ENCODE assay signal across 8 cellular contexts in the genomic region with DNA sequence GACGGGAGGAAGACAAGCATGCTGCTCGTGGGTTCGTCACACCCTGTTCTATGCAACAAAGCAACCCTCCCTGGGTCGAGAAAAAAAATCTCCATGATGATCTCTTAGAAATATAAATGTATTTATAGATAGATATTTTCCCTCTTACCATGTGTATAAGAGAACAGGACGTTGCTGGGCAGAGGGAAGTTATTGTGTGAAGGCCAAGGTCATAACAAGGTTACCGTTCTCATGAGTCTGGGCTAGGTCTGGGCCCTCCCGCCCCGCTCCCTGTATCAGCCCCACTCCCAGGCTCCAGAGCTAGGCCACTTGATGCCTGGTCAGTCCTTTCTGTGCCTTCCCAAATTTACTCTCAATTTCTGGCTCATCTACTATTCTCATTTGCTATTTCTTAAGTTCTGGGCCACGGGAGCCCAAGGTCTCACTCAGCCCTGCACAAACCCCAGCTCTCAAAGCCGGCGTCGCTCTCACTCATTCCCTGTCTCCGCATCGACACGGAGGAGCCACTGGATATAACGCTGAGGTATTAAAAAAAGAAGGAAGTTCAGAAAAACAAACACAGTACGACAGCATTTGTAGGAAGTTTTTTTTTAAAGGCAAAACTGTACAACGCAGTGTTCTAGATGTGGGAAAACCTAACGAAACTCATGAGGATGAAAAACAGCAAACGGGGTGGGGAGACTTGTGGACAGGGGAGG.
DNase-seq lines count a peak whose midpoint lies in the region; ATAC-seq and TF ChIP-seq lines count a peak whose summit lies in the region.

No MANE protein-coding gene starts in this region.

- peak; percentile 35 to 37 for ATAC-seq in CD4-positive, CD25-positive, alpha-beta regulatory T cell (ENCODE audit: low read depth in 2 of 2)
- ATAC-seq in HG03139 (IDR thresholded peaks at IDR 0.05; ENCODE audit: unreplicated experiment) = no peak

- no peak for TF ChIP-seq CTCF in astrocyte of the spinal cord (IDR thresholded peaks at IDR 0.05; ENCODE audit: low read depth, low read length)

- peaks cover 22% of the 10 kb centered on the region for H3K4me1 ChIP-seq in CD4-positive, CD25-positive, alpha-beta regulatory T cell (ENCODE audit: control insufficient read depth, insufficient read depth, low read length, poor library complexity, severe bottlenecking)

- H3K36me3 ChIP-seq in CD4-positive, CD25-positive, alpha-beta regulatory T cell (ENCODE audit: control insufficient read depth, insufficient read depth, low read length) = no peaks in the 10 kb centered on the region

- H3K4me1 Mint-ChIP-seq in CD4-positive, CD25-positive, alpha-beta regulatory T cell = peaks cover 20 to 49% (median 31%) of the 10 kb centered on the region in 4 donors

- H3K9me3 Mint-ChIP-seq in CD4-positive, CD25-positive, alpha-beta regulatory T cell = peaks cover 0 to 1% (median 0%) of the 10 kb centered on the region in 7 donors

- in situ Hi-C loops in astrocyte of the spinal cord (cut with HindIII; ENCODE audit: low sequenced_read_pairs) = no loop called here

- H3K27me3 ChIP-seq in CD4-positive, CD25-positive, alpha-beta regulatory T cell (ENCODE audit: control insufficient read depth, insufficient read depth, low read length) = peaks cover 2% of the 10 kb centered on the region

- H3K27ac ChIP-seq in CD4-positive, CD25-positive, alpha-beta regulatory T cell (ENCODE audit: insufficient read depth, low read length, poor library complexity, severe bottlenecking) = peak overlapping the region; percentile 77

- peak; percentile 9 to 51 (median 24) for DNase-seq in CD4-positive, CD25-positive, alpha-beta regulatory T cell
- DNase-seq in NCI-H2227 (lab: John Stamatoyannopoulos, UW; ENCODE audit: unreplicated experiment) = peak; percentile 70
- DNase-seq in astrocyte of the spinal cord (ENCODE audit: low read depth, low spot score) = peak; percentile 62
- DNase-seq in left kidney (ENCODE audit: low read depth, low spot score) = peak; percentile 23
- DNase-seq in stimulated activated naive CD4-positive, alpha-beta T cell treated with Interleukin-2 at 50 U/mL for 16 hours (lab: John Stamatoyannopoulos, UW) = peak; percentile 4
- no peak for DNase-seq in NCI-H2081 treated with DMSO at 0.1 percent for 48 hours (lab: John Stamatoyannopoulos, UW)
- DNase-seq in middle frontal gyrus (ENCODE audit: extremely low spot score, low spot score) = no peak

- H3K4me3 ChIP-seq in CD4-positive, CD25-positive, alpha-beta regulatory T cell (ENCODE audit: low read depth, low read length) = peak overlapping the region; percentile 54
- peak overlapping the region; percentile 34 for H3K4me3 ChIP-seq in astrocyte of the spinal cord (ENCODE audit: low read depth, low read length)

- H3K36me3 Mint-ChIP-seq in CD4-positive, CD25-positive, alpha-beta regulatory T cell = no peaks in the 10 kb centered on the region

- no peaks in the 10 kb centered on the region for H3K9me3 ChIP-seq in CD4-positive, CD25-positive, alpha-beta regulatory T cell (ENCODE audit: control insufficient read depth in 2 of 2, low read length in 2 of 2)

- peaks cover 10% of the 10 kb centered on the region for H3K27me3 Mint-ChIP-seq in CD4-positive, CD25-positive, alpha-beta regulatory T cell

- H3K27ac Mint-ChIP-seq in CD4-positive, CD25-positive, alpha-beta regulatory T cell = peak overlapping the region; percentile 84 to 94 (median 89)

- peak overlapping the region; percentile 86 to 95 (median 88) for H3K4me3 Mint-ChIP-seq in CD4-positive, CD25-positive, alpha-beta regulatory T cell

Comparison
In these comparisons a context has a peak if more than half of its experiments do, and no peak if none do; other contexts are left out.
1. DNase-seq: peak in CD4-positive, CD25-positive, alpha-beta regulatory T cell (3 of 3), NCI-H2227 (single experiment), astrocyte of the spinal cord (single experiment), left kidney (single experiment) and stimulated activated naive CD4-positive, alpha-beta T cell treated with Interleukin-2 at 50 U/mL for 16 hours (single experiment); none in NCI-H2081 treated with DMSO at 0.1 percent for 48 hours (single experiment) and middle frontal gyrus (single experiment).